ENCODE assay signal across 3 cellular contexts in genomic region chr13:112955271-112955937, GRCh38.
TF ChIP-seq lines count a peak whose summit lies in the region.

No MANE protein-coding gene starts in this region.

TF ChIP-seq in HepG2, 621 proteins besides CTCF, POLR2A, EP300 and RAD21:
- TF ChIP-seq, protein P1, sequence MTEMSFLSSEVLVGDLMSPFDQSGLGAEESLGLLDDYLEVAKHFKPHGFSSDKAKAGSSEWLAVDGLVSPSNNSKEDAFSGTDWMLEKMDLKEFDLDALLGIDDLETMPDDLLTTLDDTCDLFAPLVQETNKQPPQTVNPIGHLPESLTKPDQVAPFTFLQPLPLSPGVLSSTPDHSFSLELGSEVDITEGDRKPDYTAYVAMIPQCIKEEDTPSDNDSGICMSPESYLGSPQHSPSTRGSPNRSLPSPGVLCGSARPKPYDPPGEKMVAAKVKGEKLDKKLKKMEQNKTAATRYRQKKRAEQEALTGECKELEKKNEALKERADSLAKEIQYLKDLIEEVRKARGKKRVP (CRISPR knock-in tag; IDR thresholded peaks at IDR 0.05), result no peak
- TF ChIP-seq ZNF629 (CRISPR knock-in tag; conservative IDR thresholded peaks at IDR 0.05) (peak; percentile 83), ZNF24 (IDR thresholded peaks at IDR 0.05) (no peak), GPBP1L1 (CRISPR knock-in tag; IDR thresholded peaks at IDR 0.05) (no peak)

TF ChIP-seq in neural cell, 6 proteins besides CTCF, POLR2A, EP300 and RAD21:
- TF ChIP-seq MXI1 (conservative IDR thresholded peaks at IDR 0.05; ENCODE audit: poor library complexity, severe bottlenecking) (no peak), TAF1 (IDR thresholded peaks at IDR 0.05; ENCODE audit: low read depth) (no peak), POLR2AphosphoS5 (IDR thresholded peaks at IDR 0.05) (no peak), EZH2 (IDR thresholded peaks at IDR 0.05; ENCODE audit: borderline replicate concordance, insufficient read depth, low read length, poor library complexity, severe bottlenecking) (no peak), REST (IDR thresholded peaks at IDR 0.05; ENCODE audit: borderline replicate concordance) (no peak), SMC3 (conservative IDR thresholded peaks at IDR 0.05; ENCODE audit: poor library complexity) (no peak)
TF ChIP-seq in neural cell: peak in this region for 0.

TF ChIP-seq in GM12891, 5 proteins besides CTCF, POLR2A, EP300 and RAD21:
- TF ChIP-seq TAF1 (IDR thresholded peaks at IDR 0.05; ENCODE audit: low read depth, low read length) (no peak), SPI1 (IDR thresholded peaks at IDR 0.05; ENCODE audit: low read depth, low read length) (no peak), POU2F2 (IDR thresholded peaks at IDR 0.05; ENCODE audit: low read depth, low read length) (no peak), POLR2AphosphoS5 (IDR thresholded peaks at IDR 0.05; ENCODE audit: low read depth, low read length) (no peak), PAX5 (IDR thresholded peaks at IDR 0.05; ENCODE audit: insufficient read depth, low read length, severe bottlenecking) (no peak)
